ENCODE assay signal across 11 cellular contexts in genomic region chr2:105873281-105873680, GRCh38.
DNase-seq lines count a peak whose midpoint lies in the region; ATAC-seq and TF ChIP-seq lines count a peak whose summit lies in the region.
"Had no signal": no experiment of that assay in that cellular context is flagged by ENCODE, and none has a peak within 500 bp of the region (broad histone marks: within the 10 kb centered on the region; RNA-seq: fewer than 3 reads in every experiment).

No MANE protein-coding gene starts in this region.

- no peak overlapping the region for H3K4me3 ChIP-seq in colonic mucosa

- H3K27ac Mint-ChIP-seq in activated naive CD4-positive, alpha-beta T cell treated with anti-CD3 and anti-CD28 coated beads, Interleukin-2, amount 50 U/mL, for 72 hours: peak overlapping the region; percentile 70 to 84
- H3K27ac Mint-ChIP-seq in effector memory CD8-positive, alpha-beta T cell: peak overlapping the region; percentile 79 to 90

- no peak overlapping the region for H3K9ac ChIP-seq in colonic mucosa (ENCODE audit: low read depth in 2 of 2, low read length in 2 of 2)

- no peaks in the 10 kb centered on the region for H3K36me3 ChIP-seq in colonic mucosa

- peaks cover 22 to 41% of the 10 kb centered on the region in 2 donors for H3K36me3 Mint-ChIP-seq in activated naive CD4-positive, alpha-beta T cell treated with anti-CD3 and anti-CD28 coated beads, Interleukin-2, amount 50 U/mL, for 72 hours
- peaks cover 5% of the 10 kb centered on the region for H3K36me3 Mint-ChIP-seq in effector memory CD8-positive, alpha-beta T cell (ENCODE audit: insufficient read depth)

- H3K27ac ChIP-seq in colonic mucosa: no peak overlapping the region

- H3K9me3 Mint-ChIP-seq in activated naive CD4-positive, alpha-beta T cell treated with anti-CD3 and anti-CD28 coated beads, Interleukin-2, amount 50 U/mL, for 72 hours: no peaks in the 10 kb centered on the region
- no peaks in the 10 kb centered on the region for H3K9me3 Mint-ChIP-seq in effector memory CD8-positive, alpha-beta T cell

- H3K9me3 ChIP-seq in colonic mucosa: no peaks in the 10 kb centered on the region

- peaks cover 67 to 78% of the 10 kb centered on the region in 2 donors for H3K4me1 Mint-ChIP-seq in effector memory CD8-positive, alpha-beta T cell (ENCODE audit: low read depth in 2 of 2)

- intact Hi-C loops in colonic mucosa (cut with DNase I): no loop called here

- peaks cover 5% of the 10 kb centered on the region for H3K4me1 ChIP-seq in colonic mucosa

- TF ChIP-seq CTCF in colonic mucosa (IDR thresholded peaks at IDR 0.05): no peak

- no peaks in the 10 kb centered on the region for H3K27me3 Mint-ChIP-seq in effector memory CD8-positive, alpha-beta T cell

- H3K4me3 Mint-ChIP-seq in effector memory CD8-positive, alpha-beta T cell: peak overlapping the region; percentile 65 to 74

- H3K27me3 ChIP-seq in colonic mucosa: no peaks in the 10 kb centered on the region

- peak in 1 of 2 donors; percentile 11 for ATAC-seq in activated naive CD4-positive, alpha-beta T cell treated with anti-CD3 and anti-CD28 coated beads, Interleukin-2, amount 50 U/mL, for 72 hours
- ATAC-seq in HG03103 (IDR thresholded peaks at IDR 0.05; ENCODE audit: low read depth, unreplicated experiment): peak; percentile 3
- ATAC-seq in effector memory CD8-positive, alpha-beta T cell (replicated peaks): no peak

- no peak for DNase-seq in activated naive CD4-positive, alpha-beta T cell treated with anti-CD3 and anti-CD28 coated beads, Interleukin-2, amount 50 U/mL, for 72 hours (ENCODE audit: low spot score in 2 of 2)
- no peak for DNase-seq in activated naive CD4-positive, alpha-beta T cell treated with Interleukin-2 at 50 U/mL for 16 hours
- DNase-seq in effector memory CD8-positive, alpha-beta T cell: no peak
- DNase-seq in NCI-H2171 treated with DMSO at 0.1 percent for 48 hours (lab: John Stamatoyannopoulos, UW) (no peak), NCI-H82 (lab: John Stamatoyannopoulos, UW) (no peak), NCI-H510A treated with DMSO at 0.1 percent for 48 hours (lab: John Stamatoyannopoulos, UW) (no peak), colonic mucosa (no peak)
- DNase-seq: AML-193, MM.1S, retina had no signal
